13 cellular contexts compared by ENCODE assay signal in the genomic region with DNA sequence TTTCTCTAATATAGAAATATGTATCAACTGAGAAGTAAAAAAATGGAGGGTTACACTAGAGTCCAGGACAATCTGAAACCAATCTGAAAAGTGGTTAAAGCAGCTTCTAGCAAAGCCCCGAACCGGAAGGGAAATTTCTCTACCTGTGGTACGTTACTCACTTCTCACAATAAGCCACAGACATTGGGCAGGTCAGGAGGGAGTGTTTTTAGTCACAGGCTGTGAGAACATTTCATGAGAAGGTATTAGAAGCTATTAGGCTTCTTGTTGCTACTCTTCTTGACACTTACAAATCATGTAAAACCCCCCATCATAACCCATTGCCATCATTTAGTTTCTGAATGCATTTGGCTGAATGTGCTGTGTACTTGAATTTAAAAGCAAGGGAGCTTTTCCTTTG.
A peak's percentile ranks its signal among the peaks of the same experiment; 100 is the strongest.
DNase-seq lines count a peak whose midpoint lies in the region; ATAC-seq and TF ChIP-seq lines count a peak whose summit lies in the region.
"Had no signal": no experiment of that assay in that cellular context is flagged by ENCODE, and none has a peak within 500 bp of the region (broad histone marks: within the 10 kb centered on the region; RNA-seq: fewer than 3 reads in every experiment).

No MANE protein-coding gene starts in this region.

- DNase-seq in T-helper 17 cell (no peak), cardiac septum (ENCODE audit: low spot score) (no peak), AML-193 (lab: John Stamatoyannopoulos, UW) (no peak), H4 (ENCODE audit: low spot score) (no peak), erythroblast (lab: John Stamatoyannopoulos, UW) (no peak)
- DNase-seq: activated CD4-positive, alpha-beta T cell treated with anti-CD3 and anti-CD28 coated beads, Interleukin-2, amount 50 U/mL, for 4 hours; amniotic stem cell; effector CD4-positive, alpha-beta T cell; NCI-H774 had no signal

- TF ChIP-seq POLR2A in erythroblast (IDR thresholded peaks at IDR 0.05; ENCODE audit: low read length): no peak

- peak overlapping the region; percentile 9 for H3K27ac Mint-ChIP-seq in T-helper 17 cell

- H3K9me3 ChIP-seq in T-helper 17 cell (ENCODE audit: control insufficient read depth, low read length, poor library complexity, severe bottlenecking): no peaks in the 10 kb centered on the region
- H3K9me3 ChIP-seq: suprapubic skin had no signal

- peaks cover 24% of the 10 kb centered on the region for H3K27me3 Mint-ChIP-seq in T-helper 17 cell

- peak; percentile 96 for ATAC-seq in GM18511 (IDR thresholded peaks at IDR 0.05; ENCODE audit: unreplicated experiment)
- peak; percentile 96 for ATAC-seq in GM19395 (IDR thresholded peaks at IDR 0.05; ENCODE audit: unreplicated experiment)
- peak; percentile 87 for ATAC-seq in HG02884 (IDR thresholded peaks at IDR 0.05; ENCODE audit: unreplicated experiment)
- no peak for ATAC-seq in T-helper 17 cell

- peaks cover 2% of the 10 kb centered on the region for H3K4me1 Mint-ChIP-seq in T-helper 17 cell

- H3K4me3 Mint-ChIP-seq in T-helper 17 cell: no peak overlapping the region

- H3K36me3 Mint-ChIP-seq in T-helper 17 cell (ENCODE audit: low read depth): no peaks in the 10 kb centered on the region

- intact Hi-C loops in cardiac septum (cut with DNase I): no loop called here
